Comparison of ENCODE assay signal across 21 cellular contexts in genomic region chr1:112711041-112711440, GRCh38.
"Had no signal": no experiment of that assay in that cellular context is flagged by ENCODE, and none has a peak within 500 bp of the region (broad histone marks: within the 10 kb centered on the region; RNA-seq: fewer than 3 reads in every experiment).

No MANE protein-coding gene starts in this region.

- H3K27ac ChIP-seq: brain microvascular endothelial cell, epithelial cell of prostate, neural progenitor cell, ovary, stomach, testis, upper lobe of left lung had no signal

- H3K4me3 Mint-ChIP-seq: activated T-helper 17 cell treated with anti-CD3 and anti-CD28 coated beads, Interleukin-2, amount 50 U/mL, for 72 hours; dendritic cell treated with granulocyte-macrophage colony-stimulating factor and Interleukin-4, amounts not matched to agents 40 ng/mL and 50 ng/mL, for 4 days; neural progenitor cell; T-helper 2 cell treated with Interferon-gamma antibody and Interleukin-4, amounts not matched to agents 5 μg/mL and 100 μg/mL, for 36 hours had no signal

- H3K4me3 ChIP-seq: lung, neural progenitor cell, ovary, stomach, testis, upper lobe of left lung had no signal

- H3K27me3 ChIP-seq: brain microvascular endothelial cell, ovary, stomach, testis, upper lobe of left lung had no signal

- DNase-seq: activated CD4-positive, alpha-beta T cell treated with anti-CD3 and anti-CD28 coated beads, Interleukin-2, amount 50 U/mL, for 4 hours; activated naive CD4-positive, alpha-beta T cell treated with Interleukin-2 at 50 U/mL for 16 hours; activated T-cell treated with anti-CD3 and anti-CD28 coated beads for 4 hours; brain microvascular endothelial cell; effector memory CD4-positive, alpha-beta T cell; head of caudate nucleus; left colon; midbrain; ovary; stimulated activated CD4-positive, alpha-beta T cell treated with anti-CD3 and anti-CD28 coated beads, Interleukin-12 subunit alpha, Interleukin-12 subunit beta, amount 100 ng/mL, for 4 hours; stimulated activated CD4-positive, alpha-beta T cell treated with anti-CD3 and anti-CD28 coated beads, Interleukin-2, amount 100 ng/mL, for 24 hours; stomach; testis; upper lobe of left lung had no signal

- H3K36me3 ChIP-seq: neural progenitor cell, ovary, stomach, upper lobe of left lung had no signal

- H3K9me3 Mint-ChIP-seq: activated T-helper 17 cell treated with anti-CD3 and anti-CD28 coated beads, Interleukin-2, amount 50 U/mL, for 72 hours; dendritic cell treated with granulocyte-macrophage colony-stimulating factor and Interleukin-4, amounts not matched to agents 40 ng/mL and 50 ng/mL, for 4 days; neural progenitor cell; T-helper 2 cell treated with Interferon-gamma antibody and Interleukin-4, amounts not matched to agents 5 μg/mL and 100 μg/mL, for 36 hours had no signal

- H3K4me2 ChIP-seq: neural progenitor cell had no signal

- H3K27ac Mint-ChIP-seq: activated T-helper 17 cell treated with anti-CD3 and anti-CD28 coated beads, Interleukin-2, amount 50 U/mL, for 72 hours; neural progenitor cell; T-helper 2 cell treated with Interferon-gamma antibody and Interleukin-4, amounts not matched to agents 5 μg/mL and 100 μg/mL, for 36 hours had no signal

- H3K9me3 ChIP-seq: ovary, stomach, testis, upper lobe of left lung had no signal

- ATAC-seq: activated CD4-positive, CD25-positive, alpha-beta regulatory T cell treated with anti-CD3 and anti-CD28 coated beads, Interleukin-2, amount 50 U/mL, for 24 hours; activated T-helper 17 cell treated with anti-CD3 and anti-CD28 coated beads, Interleukin-2, amount 50 U/mL, for 72 hours; left colon had no signal

- H3K9ac ChIP-seq: neural progenitor cell had no signal
